26 cellular contexts compared by ENCODE assay signal in the genomic region with DNA sequence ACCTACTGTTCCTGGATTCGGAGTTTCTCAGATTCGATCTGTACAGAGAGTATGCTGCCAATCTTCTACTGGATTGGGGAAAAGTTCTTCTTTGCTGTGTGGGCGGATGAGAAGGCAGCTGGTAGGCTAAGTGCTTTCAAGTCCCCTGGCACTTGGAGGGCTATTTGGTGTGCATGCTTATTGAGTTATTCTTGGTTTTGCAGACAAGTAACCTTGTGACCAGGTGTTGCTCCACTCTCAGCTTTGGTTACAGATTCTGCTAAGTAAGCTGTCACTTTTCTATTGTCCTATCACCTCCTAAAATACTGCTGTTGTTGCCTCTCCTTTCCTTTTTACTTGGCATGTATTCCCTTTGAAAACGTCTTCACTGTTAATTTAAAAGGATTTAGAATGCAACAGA.
"Had no signal": no experiment of that assay in that cellular context is flagged by ENCODE, and none has a peak within 500 bp of the region (broad histone marks: within the 10 kb centered on the region; RNA-seq: fewer than 3 reads in every experiment).

No MANE protein-coding gene starts in this region.

- H3K4me2 ChIP-seq: hepatocyte had no signal

- DNase-seq: heart right ventricle; islet precursor cell; left ventricle myocardium inferior; mesendoderm; midbrain; mucosa of descending colon; naive thymus-derived CD4-positive, alpha-beta T cell; nucleus accumbens; pancreas; posterior cingulate gyrus; retina; right cardiac atrium; small intestine; spleen; stimulated activated CD4-positive, alpha-beta T cell treated with anti-CD3 and anti-CD28 coated beads, Interleukin-4, amount 100 ng/mL, for 24 hours; stimulated activated naive CD4-positive, alpha-beta T cell treated with Interleukin-2 at 50 U/mL for 16 hours; stimulated activated naive CD8-positive, alpha-beta T cell treated with anti-CD3 and anti-CD28 coated beads, Interleukin-15, amount 100 ng/mL, for 72 hours; substantia nigra; transverse colon; upper lobe of left lung had no signal

- H3K9me3 ChIP-seq: heart right ventricle, left ventricle myocardium inferior, mucosa of descending colon, pancreas, prostate gland, transverse colon, upper lobe of left lung had no signal

- ATAC-seq: heart right ventricle; mucosa of descending colon; naive thymus-derived CD4-positive, alpha-beta T cell; natural killer cell treated with Interleukin-12 subunit alpha and Interleukin-12 subunit beta and Interleukin-15 and Interleukin-18, amount 100 ng/mL, for 72 hours; pancreas; right cardiac atrium; sciatic nerve; stimulated activated memory B cell treated with anti-CD40 and anti-IgM and Interleukin-4, amounts not matched to agents 10 μg/mL and 1 μg/mL and 100 μg/mL, for 72 hours; stimulated activated naive CD8-positive, alpha-beta T cell treated with anti-CD3 and anti-CD28 coated beads, Interleukin-15, amount 100 ng/mL, for 72 hours had no signal

- H3K27ac ChIP-seq: heart right ventricle, hepatocyte, left ventricle myocardium inferior, pancreas, prostate gland, spleen, transverse colon, upper lobe of left lung had no signal

- H3K4me3 Mint-ChIP-seq: naive thymus-derived CD4-positive, alpha-beta T cell; natural killer cell treated with Interleukin-12 subunit alpha and Interleukin-12 subunit beta and Interleukin-15 and Interleukin-18, amount 100 ng/mL, for 72 hours; stimulated activated memory B cell treated with anti-CD40 and anti-IgM and Interleukin-4, amounts not matched to agents 10 μg/mL and 1 μg/mL and 100 μg/mL, for 72 hours; stimulated activated naive CD8-positive, alpha-beta T cell treated with anti-CD3 and anti-CD28 coated beads, Interleukin-15, amount 100 ng/mL, for 72 hours had no signal

- H3K4me1 ChIP-seq: heart right ventricle, left ventricle myocardium inferior, pancreas, prostate gland, spleen, transverse colon, upper lobe of left lung had no signal

- H3K27me3 Mint-ChIP-seq: naive thymus-derived CD4-positive, alpha-beta T cell; natural killer cell treated with Interleukin-12 subunit alpha and Interleukin-12 subunit beta and Interleukin-15 and Interleukin-18, amount 100 ng/mL, for 72 hours; stimulated activated memory B cell treated with anti-CD40 and anti-IgM and Interleukin-4, amounts not matched to agents 10 μg/mL and 1 μg/mL and 100 μg/mL, for 72 hours; stimulated activated naive CD8-positive, alpha-beta T cell treated with anti-CD3 and anti-CD28 coated beads, Interleukin-15, amount 100 ng/mL, for 72 hours had no signal

- H3K79me2 ChIP-seq: hepatocyte had no signal

- H3K36me3 ChIP-seq: heart right ventricle, left ventricle myocardium inferior, pancreas, prostate gland, spleen, transverse colon, upper lobe of left lung had no signal

- H3K4me1 Mint-ChIP-seq: naive thymus-derived CD4-positive, alpha-beta T cell; stimulated activated memory B cell treated with anti-CD40 and anti-IgM and Interleukin-4, amounts not matched to agents 10 μg/mL and 1 μg/mL and 100 μg/mL, for 72 hours; stimulated activated naive CD8-positive, alpha-beta T cell treated with anti-CD3 and anti-CD28 coated beads, Interleukin-15, amount 100 ng/mL, for 72 hours had no signal

- H3K9me3 Mint-ChIP-seq: stimulated activated memory B cell treated with anti-CD40 and anti-IgM and Interleukin-4, amounts not matched to agents 10 μg/mL and 1 μg/mL and 100 μg/mL, for 72 hours had no signal

- H3K27ac Mint-ChIP-seq: naive thymus-derived CD4-positive, alpha-beta T cell; natural killer cell treated with Interleukin-12 subunit alpha and Interleukin-12 subunit beta and Interleukin-15 and Interleukin-18, amount 100 ng/mL, for 72 hours; stimulated activated memory B cell treated with anti-CD40 and anti-IgM and Interleukin-4, amounts not matched to agents 10 μg/mL and 1 μg/mL and 100 μg/mL, for 72 hours had no signal

- H3K27me3 ChIP-seq: heart right ventricle, hepatocyte, pancreas, spleen, transverse colon, upper lobe of left lung had no signal

- H3K4me3 ChIP-seq: heart right ventricle, hepatocyte, left ventricle myocardium inferior, lung, mucosa of descending colon, pancreas, prostate gland, spleen, transverse colon, upper lobe of left lung had no signal

- H2AFZ ChIP-seq: hepatocyte had no signal

- H3K36me3 Mint-ChIP-seq: naive thymus-derived CD4-positive, alpha-beta T cell; natural killer cell treated with Interleukin-12 subunit alpha and Interleukin-12 subunit beta and Interleukin-15 and Interleukin-18, amount 100 ng/mL, for 72 hours; stimulated activated memory B cell treated with anti-CD40 and anti-IgM and Interleukin-4, amounts not matched to agents 10 μg/mL and 1 μg/mL and 100 μg/mL, for 72 hours had no signal
